16 cellular contexts compared by ENCODE assay signal in genomic region chr1:206501881-206502280, GRCh38. TPM values are rescaled to one million over a fixed set of nuclear protein-coding genes. Genes with fewer than 3 reads are reported as not detected.
DNase-seq lines count a peak whose midpoint lies in the region; TF ChIP-seq lines count a peak whose summit lies in the region.
"Had no signal": no experiment of that assay in that cellular context is flagged by ENCODE, and none has a peak within 500 bp of the region (broad histone marks: within the 10 kb centered on the region; RNA-seq: fewer than 3 reads in every experiment).

No MANE protein-coding gene starts in this region.

- TF ChIP-seq CTCF in ascending aorta (IDR thresholded peaks at IDR 0.05) (no peak), mesothelial cell of epicardium (IDR thresholded peaks at IDR 0.05; ENCODE audit: unreplicated experiment) (no peak)

- no peaks in the 10 kb centered on the region for H3K36me3 Mint-ChIP-seq in mesothelial cell of epicardium

- intact Hi-C loops in ascending aorta (cut with DNase I) = loop anchor here (5.0 to 10.0 kb wide), 4 partner anchors 220 to 1723 kb away; partner anchors contain the start of genes PFKFB2 and YOD1

- H3K4ac ChIP-seq in neuronal stem cell (ENCODE audit: low read length) = no peak overlapping the region

- no peak overlapping the region for H2BK120ac ChIP-seq in neuronal stem cell (ENCODE audit: low read depth, low read length)

- no peaks in the 10 kb centered on the region for H4K20me1 ChIP-seq in GM23248 (ENCODE audit: insufficient read depth)

- H3K9ac ChIP-seq in GM23248 = peak overlapping the region; percentile 31; the same call in 1 of the 2 replicates
- no peak overlapping the region for H3K9ac ChIP-seq in neuronal stem cell (ENCODE audit: low read depth, low read length, poor library complexity)

- H3K4me1 ChIP-seq in GM23248 (ENCODE audit: insufficient read depth) (peaks cover 37% of the 10 kb centered on the region), ascending aorta (peaks cover 0 to 45% of the 10 kb centered on the region in 2 donors), thymus (ENCODE audit: control insufficient read depth, insufficient read depth, low read length) (peaks cover 3% of the 10 kb centered on the region), neuronal stem cell (ENCODE audit: control insufficient read depth in 2 of 2, insufficient read depth in 1 of 2, low read depth in 1 of 2, low read length in 2 of 2) (peaks cover 2 to 4% of the 10 kb centered on the region in 2 donors)

- peaks cover 22% of the 10 kb centered on the region for H3K4me1 Mint-ChIP-seq in mesothelial cell of epicardium

- no peak overlapping the region for H2BK5ac ChIP-seq in neuronal stem cell (ENCODE audit: low read length)

- H3K9me2 ChIP-seq in GM23248 (ENCODE audit: insufficient read depth) = no peaks in the 10 kb centered on the region

- no peak overlapping the region for H3K4me3 Mint-ChIP-seq in mesothelial cell of epicardium
- H3K4me3 Mint-ChIP-seq: T-helper 1 cell treated with Interleukin-12 subunit alpha and Interleukin-12 subunit beta and Interleukin-4 antibody, amounts not matched to agents 30 μg/mL and 1 μg/mL, for 36 hours had no signal

- H2AFZ ChIP-seq in GM23248 = no peak overlapping the region
- no peak overlapping the region for H2AFZ ChIP-seq in neuronal stem cell (ENCODE audit: low read length)

- H2BK12ac ChIP-seq in neuronal stem cell (ENCODE audit: low read length) = no peak overlapping the region

- DNase-seq in GM23248 (no peak), ascending aorta (ENCODE audit: low spot score in 2 of 2) (no peak), mesothelial cell of epicardium (ENCODE audit: low spot score in 2 of 2, unreplicated experiment in 2 of 2) (no peak), neuronal stem cell (ENCODE audit: low spot score) (no peak), NCI-H2029 treated with DMSO at 0.1 percent for 48 hours (lab: John Stamatoyannopoulos, UW) (no peak), nucleus accumbens (lab: John Stamatoyannopoulos, UW) (no peak)
- DNase-seq: activated CD4-positive, alpha-beta T cell treated with anti-CD3 and anti-CD28 coated beads, Interleukin-2, amount 50 U/mL, for 4 hours; Calu3; NCI-H1048; NCI-H2029; stimulated activated CD4-positive, alpha-beta T cell treated with anti-CD3 and anti-CD28 coated beads, Interleukin-12 subunit alpha, Interleukin-12 subunit beta, amount 100 ng/mL, for 4 hours had no signal

- no peak overlapping the region for H2BK15ac ChIP-seq in neuronal stem cell (ENCODE audit: low read length)

- peaks cover 41% of the 10 kb centered on the region for H3F3A ChIP-seq in GM23248 (ENCODE audit: insufficient read depth)

- H3K18ac ChIP-seq in neuronal stem cell (ENCODE audit: low read length) = no peak overlapping the region

- peak overlapping the region; percentile 73 for H3K4me2 ChIP-seq in GM23248 (ENCODE audit: unreplicated experiment)
- H3K4me2 ChIP-seq in neuronal stem cell (ENCODE audit: insufficient read depth, low read length, poor library complexity, severe bottlenecking) = no peak overlapping the region

- H3K79me1 ChIP-seq in neuronal stem cell (ENCODE audit: low read depth, low read length) = no peaks in the 10 kb centered on the region

- H3K27me3 ChIP-seq in GM23248 (replicated peaks; ENCODE audit: insufficient read depth) = no peaks in the 10 kb centered on the region
- H3K27me3 ChIP-seq in ascending aorta = no peaks in the 10 kb centered on the region
- H3K27me3 ChIP-seq in thymus (ENCODE audit: control insufficient read depth, insufficient read depth) = peaks cover 14% of the 10 kb centered on the region
- H3K27me3 ChIP-seq in neuronal stem cell (ENCODE audit: control insufficient read depth in 3 of 3, insufficient read depth in 3 of 3, low read depth in 1 of 3, low read length in 3 of 3) = peaks cover 2 to 49% (median 17%) of the 10 kb centered on the region in 3 experiments
- H3K27me3 ChIP-seq: suprapubic skin had no signal

- in situ Hi-C loops in GM23248 (cut with MboI) = loop anchor here (10.0 kb wide), 1 partner anchor 83 kb away; no protein-coding TSS in a partner anchor

- no peaks in the 10 kb centered on the region for H3K9me3 ChIP-seq in GM23248 (ENCODE audit: low read depth)
- no peaks in the 10 kb centered on the region for H3K9me3 ChIP-seq in ascending aorta
- no peaks in the 10 kb centered on the region for H3K9me3 ChIP-seq in thymus (ENCODE audit: control insufficient read depth)
- no peaks in the 10 kb centered on the region for H3K9me3 ChIP-seq in neuronal stem cell (replicated peaks in 1 of 2; ENCODE audit: control insufficient read depth in 2 of 2, insufficient read depth in 1 of 2, low read depth in 1 of 2, low read length in 2 of 2)
- H3K9me3 ChIP-seq: suprapubic skin had no signal

- H4K8ac ChIP-seq in neuronal stem cell (ENCODE audit: low read depth, low read length) = no peak overlapping the region

- H3K27ac ChIP-seq in GM23248 (peak overlapping the region; percentile 83), ascending aorta (peak overlapping the region; percentile 62 to 85), thymus (ENCODE audit: low read depth) (peak overlapping the region; percentile 0), neuronal stem cell (replicated peaks; ENCODE audit: low read length) (no peak overlapping the region)
- H3K27ac ChIP-seq: VCaP had no signal

- H3K36me3 ChIP-seq in GM23248 (ENCODE audit: low read depth) (no peaks in the 10 kb centered on the region), ascending aorta (no peaks in the 10 kb centered on the region), thymus (ENCODE audit: control insufficient read depth, insufficient read depth) (peaks cover 9% of the 10 kb centered on the region), neuronal stem cell (replicated peaks in 1 of 2; ENCODE audit: control insufficient read depth in 2 of 2, insufficient read depth in 2 of 2, low read length in 2 of 2) (no peaks in the 10 kb centered on the region)
- H3K36me3 ChIP-seq: suprapubic skin had no signal

- no peak overlapping the region for H4K91ac ChIP-seq in neuronal stem cell (ENCODE audit: low read depth, low read length, poor library complexity)

- H3K23ac ChIP-seq in neuronal stem cell (ENCODE audit: low read depth, low read length, poor library complexity) = no peak overlapping the region

- H2AK5ac ChIP-seq in neuronal stem cell (ENCODE audit: low read depth, low read length) = no peak overlapping the region

- no peaks in the 10 kb centered on the region for H3K79me2 ChIP-seq in GM23248 (ENCODE audit: insufficient read depth)

- H3K27me3 Mint-ChIP-seq in mesothelial cell of epicardium (ENCODE audit: low read depth) = peaks cover 55% of the 10 kb centered on the region

- no peak overlapping the region for H3K14ac ChIP-seq in neuronal stem cell (ENCODE audit: low read length)

- peak overlapping the region; percentile 85 for H3K27ac Mint-ChIP-seq in mesothelial cell of epicardium
- H3K27ac Mint-ChIP-seq: T-helper 1 cell treated with Interleukin-12 subunit alpha and Interleukin-12 subunit beta and Interleukin-4 antibody, amounts not matched to agents 30 μg/mL and 1 μg/mL, for 36 hours had no signal

- H3K9me3 Mint-ChIP-seq in mesothelial cell of epicardium = no peaks in the 10 kb centered on the region
- H3K9me3 Mint-ChIP-seq: T-helper 1 cell treated with Interleukin-12 subunit alpha and Interleukin-12 subunit beta and Interleukin-4 antibody, amounts not matched to agents 30 μg/mL and 1 μg/mL, for 36 hours had no signal

- WGBS in GM23248 (ENCODE audit: low coverage in 1 of 2, low lambda C conversion rate in 2 of 2, missing lambda C conversion rate in 2 of 2), 2 experiments = 54 to 67% methylated on average over 5 of the region's 5 CpGs
- WGBS in thymus = 96% methylated on average over 5 of the region's 5 CpGs
- WGBS in neuronal stem cell (ENCODE audit: extremely low coverage in 2 of 2, insufficient read length in 2 of 2, insufficient replicate concordance in 1 of 2), 2 donors = no CpG with 5 or more reads among the region's 5 CpGs

- H3K4me3 ChIP-seq in GM23248 (0 out of 2 replicates have a peak overlapping the region, but pooled peaks have one; percentile 14), ascending aorta (no peak overlapping the region), thymus (ENCODE audit: low read length) (no peak overlapping the region), neuronal stem cell (ENCODE audit: low read length in 2 of 2) (no peak overlapping the region)
- H3K4me3 ChIP-seq: suprapubic skin had no signal

RNA-seq across cellular contexts. Expression of gene RASSF5, which starts 5.5 kb away (rescaled TPM):
- 0.22 and 0.89 TPM in 2 replicates for total RNA-seq in GM23248 (2014; rRNA removed; shearing (Covaris generic))
- polyA plus RNA-seq in GM23248 (2016; fragmentation: Nextera tagmentation; extraction: Ambion mirVana) (0.28 and 0.48 TPM in 2 replicates), thymus (54.3 TPM)
- total RNA-seq in ascending aorta (8.9 TPM), mesothelial cell of epicardium (6.5 to 7.0 TPM (median 6.8 TPM) in 3 replicates)
- 0.50 TPM for polyA plus RNA-seq in neuronal stem cell (2013, experiment 1 of 2)
- polyA plus RNA-seq in neuronal stem cell (2013, experiment 2 of 2) = 0.51 TPM

RNA-seq across cellular contexts. Expression of gene IKBKE, which starts 31.6 kb away (rescaled TPM):
- 12.5 and 17.7 TPM in 2 replicates for total RNA-seq in GM23248 (2014; rRNA removed; shearing (Covaris generic))
- polyA plus RNA-seq in GM23248 (2016; fragmentation: Nextera tagmentation; extraction: Ambion mirVana) = 13.4 and 14.5 TPM in 2 replicates
- 6.3 TPM for total RNA-seq in ascending aorta
- total RNA-seq in mesothelial cell of epicardium = 7.9 to 8.4 TPM (median 8.2 TPM) in 3 replicates
- polyA plus RNA-seq in thymus = 17.1 TPM
- 0.49 TPM for polyA plus RNA-seq in neuronal stem cell (2013, experiment 1 of 2)
- 0.47 TPM for polyA plus RNA-seq in neuronal stem cell (2013, experiment 2 of 2)
- polyA plus RNA-seq: neural cell had no signal
